ENCODE assay signal across 1 cellular context in the genomic region with DNA sequence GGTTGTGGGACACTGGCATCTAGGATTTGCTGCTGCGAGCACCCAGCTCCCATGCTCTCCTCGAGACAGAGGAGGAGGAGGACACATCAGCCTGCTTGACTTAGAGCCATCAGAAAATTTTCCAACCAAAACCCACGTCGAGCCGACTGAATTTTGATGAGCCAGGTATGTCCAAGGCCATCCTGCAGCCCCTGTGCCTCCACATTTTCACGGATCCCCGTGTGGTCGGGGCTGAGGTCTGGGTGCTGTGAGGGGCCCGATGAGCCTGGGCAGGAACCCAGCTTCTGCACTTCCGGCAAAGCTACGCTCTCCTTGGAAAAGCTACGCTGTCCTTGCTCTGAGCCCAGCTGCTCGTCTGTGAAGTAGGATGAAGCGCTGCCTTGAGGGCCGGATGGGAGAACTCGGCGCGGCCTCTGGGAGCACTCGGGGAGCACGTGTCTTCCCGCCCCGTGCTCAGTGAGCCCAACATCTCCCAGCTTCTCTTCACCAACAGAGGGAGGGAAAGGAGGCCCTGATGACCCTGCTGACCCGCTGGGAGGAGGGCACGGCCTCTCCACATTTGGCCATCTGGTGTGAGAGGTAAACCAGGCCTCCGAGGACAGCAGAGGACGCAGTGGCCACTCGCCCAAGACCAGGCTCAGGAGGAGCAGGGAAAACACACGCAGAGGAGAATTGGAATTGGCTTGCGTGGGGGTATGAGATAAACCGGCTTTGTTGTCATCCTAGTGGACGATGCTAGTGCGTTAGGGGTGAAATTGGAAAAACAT.
TF ChIP-seq lines count a peak whose summit lies in the region.

No MANE protein-coding gene starts in this region.

TF ChIP-seq in K562, 482 proteins besides CTCF, POLR2A, EP300 and RAD21 (continued from another document):
- TF ChIP-seq, protein P1, sequence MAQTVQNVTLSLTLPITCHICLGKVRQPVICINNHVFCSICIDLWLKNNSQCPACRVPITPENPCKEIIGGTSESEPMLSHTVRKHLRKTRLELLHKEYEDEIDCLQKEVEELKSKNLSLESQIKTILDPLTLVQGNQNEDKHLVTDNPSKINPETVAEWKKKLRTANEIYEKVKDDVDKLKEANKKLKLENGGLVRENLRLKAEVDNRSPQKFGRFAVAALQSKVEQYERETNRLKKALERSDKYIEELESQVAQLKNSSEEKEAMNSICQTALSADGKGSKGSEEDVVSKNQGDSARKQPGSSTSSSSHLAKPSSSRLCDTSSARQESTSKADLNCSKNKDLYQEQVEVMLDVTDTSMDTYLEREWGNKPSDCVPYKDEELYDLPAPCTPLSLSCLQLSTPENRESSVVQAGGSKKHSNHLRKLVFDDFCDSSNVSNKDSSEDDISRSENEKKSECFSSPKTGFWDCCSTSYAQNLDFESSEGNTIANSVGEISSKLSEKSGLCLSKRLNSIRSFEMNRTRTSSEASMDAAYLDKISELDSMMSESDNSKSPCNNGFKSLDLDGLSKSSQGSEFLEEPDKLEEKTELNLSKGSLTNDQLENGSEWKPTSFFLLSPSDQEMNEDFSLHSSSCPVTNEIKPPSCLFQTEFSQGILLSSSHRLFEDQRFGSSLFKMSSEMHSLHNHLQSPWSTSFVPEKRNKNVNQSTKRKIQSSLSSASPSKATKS (CRISPR knock-in tag; IDR thresholded peaks at IDR 0.05): no peak
- no peak for TF ChIP-seq PHTF2 (CRISPR knock-in tag; IDR thresholded peaks at IDR 0.05)
- TF ChIP-seq, protein P2, sequence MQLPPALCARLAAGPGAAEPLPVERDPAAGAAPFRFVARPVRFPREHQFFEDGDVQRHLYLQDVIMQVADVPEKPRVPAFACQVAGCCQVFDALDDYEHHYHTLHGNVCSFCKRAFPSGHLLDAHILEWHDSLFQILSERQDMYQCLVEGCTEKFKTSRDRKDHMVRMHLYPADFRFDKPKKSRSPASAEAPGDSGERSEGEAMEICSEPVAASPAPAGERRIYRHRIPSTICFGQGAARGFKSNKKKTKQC (CRISPR knock-in tag; IDR thresholded peaks at IDR 0.05): no peak
- TF ChIP-seq EP400 (IDR thresholded peaks at IDR 0.05): no peak
- TF ChIP-seq SRSF3 (IDR thresholded peaks at IDR 0.05; ENCODE audit: insufficient read depth, low read length): no peak
- TF ChIP-seq FOXJ2 (tag; IDR thresholded peaks at IDR 0.05): 0 out of 2 replicates have a peak, but pooled peaks have one; percentile 13
- TF ChIP-seq NR2C1 (IDR thresholded peaks at IDR 0.05): no peak
- TF ChIP-seq NR2C1 (tag; IDR thresholded peaks at IDR 0.05): no peak
- TF ChIP-seq, protein P3, sequence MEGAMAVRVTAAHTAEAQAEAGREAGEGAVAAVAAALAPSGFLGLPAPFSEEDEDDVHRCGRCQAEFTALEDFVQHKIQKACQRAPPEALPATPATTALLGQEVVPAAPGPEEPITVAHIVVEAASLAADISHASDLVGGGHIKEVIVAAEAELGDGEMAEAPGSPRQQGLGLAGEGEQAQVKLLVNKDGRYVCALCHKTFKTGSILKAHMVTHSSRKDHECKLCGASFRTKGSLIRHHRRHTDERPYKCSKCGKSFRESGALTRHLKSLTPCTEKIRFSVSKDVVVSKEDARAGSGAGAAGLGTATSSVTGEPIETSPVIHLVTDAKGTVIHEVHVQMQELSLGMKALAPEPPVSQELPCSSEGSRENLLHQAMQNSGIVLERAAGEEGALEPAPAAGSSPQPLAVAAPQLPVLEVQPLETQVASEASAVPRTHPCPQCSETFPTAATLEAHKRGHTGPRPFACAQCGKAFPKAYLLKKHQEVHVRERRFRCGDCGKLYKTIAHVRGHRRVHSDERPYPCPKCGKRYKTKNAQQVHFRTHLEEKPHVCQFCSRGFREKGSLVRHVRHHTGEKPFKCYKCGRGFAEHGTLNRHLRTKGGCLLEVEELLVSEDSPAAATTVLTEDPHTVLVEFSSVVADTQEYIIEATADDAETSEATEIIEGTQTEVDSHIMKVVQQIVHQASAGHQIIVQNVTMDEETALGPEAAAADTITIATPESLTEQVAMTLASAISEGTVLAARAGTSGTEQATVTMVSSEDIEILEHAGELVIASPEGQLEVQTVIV (CRISPR knock-in tag; IDR thresholded peaks at IDR 0.05; ENCODE audit: borderline replicate concordance): no peak
- TF ChIP-seq, protein P4, sequence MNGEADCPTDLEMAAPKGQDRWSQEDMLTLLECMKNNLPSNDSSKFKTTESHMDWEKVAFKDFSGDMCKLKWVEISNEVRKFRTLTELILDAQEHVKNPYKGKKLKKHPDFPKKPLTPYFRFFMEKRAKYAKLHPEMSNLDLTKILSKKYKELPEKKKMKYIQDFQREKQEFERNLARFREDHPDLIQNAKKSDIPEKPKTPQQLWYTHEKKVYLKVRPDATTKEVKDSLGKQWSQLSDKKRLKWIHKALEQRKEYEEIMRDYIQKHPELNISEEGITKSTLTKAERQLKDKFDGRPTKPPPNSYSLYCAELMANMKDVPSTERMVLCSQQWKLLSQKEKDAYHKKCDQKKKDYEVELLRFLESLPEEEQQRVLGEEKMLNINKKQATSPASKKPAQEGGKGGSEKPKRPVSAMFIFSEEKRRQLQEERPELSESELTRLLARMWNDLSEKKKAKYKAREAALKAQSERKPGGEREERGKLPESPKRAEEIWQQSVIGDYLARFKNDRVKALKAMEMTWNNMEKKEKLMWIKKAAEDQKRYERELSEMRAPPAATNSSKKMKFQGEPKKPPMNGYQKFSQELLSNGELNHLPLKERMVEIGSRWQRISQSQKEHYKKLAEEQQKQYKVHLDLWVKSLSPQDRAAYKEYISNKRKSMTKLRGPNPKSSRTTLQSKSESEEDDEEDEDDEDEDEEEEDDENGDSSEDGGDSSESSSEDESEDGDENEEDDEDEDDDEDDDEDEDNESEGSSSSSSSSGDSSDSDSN (IDR thresholded peaks at IDR 0.05; ENCODE audit: borderline replicate concordance in 1 of 2, low read depth in 2 of 2, low read length in 2 of 2): no peak
- TF ChIP-seq, protein P5, sequence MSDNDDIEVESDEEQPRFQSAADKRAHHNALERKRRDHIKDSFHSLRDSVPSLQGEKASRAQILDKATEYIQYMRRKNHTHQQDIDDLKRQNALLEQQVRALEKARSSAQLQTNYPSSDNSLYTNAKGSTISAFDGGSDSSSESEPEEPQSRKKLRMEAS (CRISPR knock-in tag; IDR thresholded peaks at IDR 0.05): peak; percentile 24; the same call in 1 of the 2 replicates
- TF ChIP-seq, protein P6, sequence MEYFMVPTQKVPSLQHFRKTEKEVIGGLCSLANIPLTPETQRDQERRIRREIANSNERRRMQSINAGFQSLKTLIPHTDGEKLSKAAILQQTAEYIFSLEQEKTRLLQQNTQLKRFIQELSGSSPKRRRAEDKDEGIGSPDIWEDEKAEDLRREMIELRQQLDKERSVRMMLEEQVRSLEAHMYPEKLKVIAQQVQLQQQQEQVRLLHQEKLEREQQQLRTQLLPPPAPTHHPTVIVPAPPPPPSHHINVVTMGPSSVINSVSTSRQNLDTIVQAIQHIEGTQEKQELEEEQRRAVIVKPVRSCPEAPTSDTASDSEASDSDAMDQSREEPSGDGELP (CRISPR knock-in tag; IDR thresholded peaks at IDR 0.05; ENCODE audit: borderline replicate concordance): 0 out of 2 replicates have a peak, but pooled peaks have one; percentile 12
- TF ChIP-seq, protein P7, sequence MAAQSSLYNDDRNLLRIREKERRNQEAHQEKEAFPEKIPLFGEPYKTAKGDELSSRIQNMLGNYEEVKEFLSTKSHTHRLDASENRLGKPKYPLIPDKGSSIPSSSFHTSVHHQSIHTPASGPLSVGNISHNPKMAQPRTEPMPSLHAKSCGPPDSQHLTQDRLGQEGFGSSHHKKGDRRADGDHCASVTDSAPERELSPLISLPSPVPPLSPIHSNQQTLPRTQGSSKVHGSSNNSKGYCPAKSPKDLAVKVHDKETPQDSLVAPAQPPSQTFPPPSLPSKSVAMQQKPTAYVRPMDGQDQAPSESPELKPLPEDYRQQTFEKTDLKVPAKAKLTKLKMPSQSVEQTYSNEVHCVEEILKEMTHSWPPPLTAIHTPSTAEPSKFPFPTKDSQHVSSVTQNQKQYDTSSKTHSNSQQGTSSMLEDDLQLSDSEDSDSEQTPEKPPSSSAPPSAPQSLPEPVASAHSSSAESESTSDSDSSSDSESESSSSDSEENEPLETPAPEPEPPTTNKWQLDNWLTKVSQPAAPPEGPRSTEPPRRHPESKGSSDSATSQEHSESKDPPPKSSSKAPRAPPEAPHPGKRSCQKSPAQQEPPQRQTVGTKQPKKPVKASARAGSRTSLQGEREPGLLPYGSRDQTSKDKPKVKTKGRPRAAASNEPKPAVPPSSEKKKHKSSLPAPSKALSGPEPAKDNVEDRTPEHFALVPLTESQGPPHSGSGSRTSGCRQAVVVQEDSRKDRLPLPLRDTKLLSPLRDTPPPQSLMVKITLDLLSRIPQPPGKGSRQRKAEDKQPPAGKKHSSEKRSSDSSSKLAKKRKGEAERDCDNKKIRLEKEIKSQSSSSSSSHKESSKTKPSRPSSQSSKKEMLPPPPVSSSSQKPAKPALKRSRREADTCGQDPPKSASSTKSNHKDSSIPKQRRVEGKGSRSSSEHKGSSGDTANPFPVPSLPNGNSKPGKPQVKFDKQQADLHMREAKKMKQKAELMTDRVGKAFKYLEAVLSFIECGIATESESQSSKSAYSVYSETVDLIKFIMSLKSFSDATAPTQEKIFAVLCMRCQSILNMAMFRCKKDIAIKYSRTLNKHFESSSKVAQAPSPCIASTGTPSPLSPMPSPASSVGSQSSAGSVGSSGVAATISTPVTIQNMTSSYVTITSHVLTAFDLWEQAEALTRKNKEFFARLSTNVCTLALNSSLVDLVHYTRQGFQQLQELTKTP (IDR thresholded peaks at IDR 0.05; ENCODE audit: low read depth in 1 of 2, partially characterized antibody in 2 of 2): no peak
- TF ChIP-seq ZNF263 (CRISPR knock-in tag; IDR thresholded peaks at IDR 0.05; ENCODE audit: borderline replicate concordance): peak; percentile 91
- no peak for TF ChIP-seq SP2 (IDR thresholded peaks at IDR 0.05; ENCODE audit: extremely low read depth, low read depth, low read length, poor library complexity, severe bottlenecking)
- TF ChIP-seq ARNT (IDR thresholded peaks at IDR 0.05): no peak
- TF ChIP-seq, protein P8, sequence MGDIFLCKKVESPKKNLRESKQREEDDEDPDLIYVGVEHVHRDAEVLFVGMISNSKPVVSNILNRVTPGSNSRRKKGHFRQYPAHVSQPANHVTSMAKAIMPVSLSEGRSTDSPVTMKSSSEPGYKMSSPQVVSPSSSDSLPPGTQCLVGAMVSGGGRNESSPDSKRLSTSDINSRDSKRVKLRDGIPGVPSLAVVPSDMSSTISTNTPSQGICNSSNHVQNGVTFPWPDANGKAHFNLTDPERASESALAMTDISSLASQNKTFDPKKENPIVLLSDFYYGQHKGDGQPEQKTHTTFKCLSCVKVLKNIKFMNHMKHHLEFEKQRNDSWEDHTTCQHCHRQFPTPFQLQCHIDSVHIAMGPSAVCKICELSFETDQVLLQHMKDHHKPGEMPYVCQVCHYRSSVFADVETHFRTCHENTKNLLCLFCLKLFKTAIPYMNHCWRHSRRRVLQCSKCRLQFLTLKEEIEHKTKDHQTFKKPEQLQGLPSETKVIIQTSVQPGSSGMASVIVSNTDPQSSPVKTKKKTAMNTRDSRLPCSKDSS (IDR thresholded peaks at IDR 0.05; ENCODE audit: low read depth, partially characterized antibody): no peak
